Comparison of ENCODE assay signal across 18 cellular contexts in the genomic region with DNA sequence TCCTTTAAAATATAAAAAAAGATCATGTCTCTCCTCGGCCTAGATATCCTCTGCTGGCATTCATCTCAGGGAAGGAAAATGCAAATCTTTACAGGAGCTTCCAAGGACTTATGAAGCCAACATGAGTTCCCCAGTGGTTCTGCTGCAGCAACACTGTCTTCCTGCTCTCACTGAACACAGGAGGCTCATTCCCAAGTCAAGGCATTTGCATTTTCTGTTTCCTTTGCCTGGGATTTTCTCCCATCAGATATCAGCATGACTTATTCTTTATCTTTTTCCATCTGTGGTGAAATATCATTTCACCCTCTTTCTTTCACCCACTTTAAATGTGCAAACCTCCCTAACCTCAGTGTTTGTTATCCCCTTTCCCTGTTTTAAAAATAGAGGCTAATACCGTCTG.
"Had no signal": no experiment of that assay in that cellular context is flagged by ENCODE, and none has a peak within 500 bp of the region (broad histone marks: within the 10 kb centered on the region; RNA-seq: fewer than 3 reads in every experiment).

No MANE protein-coding gene starts in this region.

- H3K27me3 ChIP-seq: adrenal gland, body of pancreas, tibial artery, uterus had no signal

- H3K27ac Mint-ChIP-seq: activated naive CD4-positive, alpha-beta T cell treated with anti-CD3 and anti-CD28 coated beads, Interleukin-2, amount 10 ng/mL, durations not matched to agents 7 days and 5 days; activated T-helper 2 cell treated with anti-CD3 and anti-CD28 coated beads, Interferon-gamma antibody, Interleukin-2, Interleukin-4, amounts not matched to agents 10 μg/mL and 5 μg/mL and 100 μg/mL, durations not matched to agents 14 hours and 24 hours and 36 hours; naive B cell; stimulated activated effector memory CD8-positive, alpha-beta T cell treated with anti-CD3 and anti-CD28 coated beads, Interleukin-12 subunit alpha, Interleukin-12 subunit beta, amount 100 ng/mL, for 72 hours had no signal

- H3K4me3 Mint-ChIP-seq: activated naive CD4-positive, alpha-beta T cell treated with anti-CD3 and anti-CD28 coated beads, Interleukin-2, amount 10 ng/mL, durations not matched to agents 7 days and 5 days; naive B cell; stimulated activated effector memory CD8-positive, alpha-beta T cell treated with anti-CD3 and anti-CD28 coated beads, Interleukin-12 subunit alpha, Interleukin-12 subunit beta, amount 100 ng/mL, for 72 hours had no signal

- ATAC-seq: activated CD4-positive, CD25-positive, alpha-beta regulatory T cell treated with anti-CD3 and anti-CD28 coated beads, Interleukin-2, amount 50 U/mL, for 24 hours; body of pancreas; stimulated activated effector memory CD8-positive, alpha-beta T cell treated with anti-CD3 and anti-CD28 coated beads, Interleukin-12 subunit alpha, Interleukin-12 subunit beta, amount 100 ng/mL, for 72 hours had no signal

- H3K36me3 ChIP-seq: adrenal gland, tibial artery, uterus had no signal

- H3K27ac ChIP-seq: adrenal gland, body of pancreas, coronary artery, tibial artery, uterus had no signal

- H3K9me3 ChIP-seq: adrenal gland, body of pancreas, tibial artery, uterus had no signal

- H3K27me3 Mint-ChIP-seq: activated naive CD4-positive, alpha-beta T cell treated with anti-CD3 and anti-CD28 coated beads, Interleukin-2, amount 10 ng/mL, durations not matched to agents 7 days and 5 days; naive B cell had no signal

- H3K4me3 ChIP-seq: adrenal gland, body of pancreas, coronary artery, lung, tibial artery, uterus had no signal

- H3K4me1 Mint-ChIP-seq: activated naive CD4-positive, alpha-beta T cell treated with anti-CD3 and anti-CD28 coated beads, Interleukin-2, amount 10 ng/mL, durations not matched to agents 7 days and 5 days; naive B cell; stimulated activated effector memory CD8-positive, alpha-beta T cell treated with anti-CD3 and anti-CD28 coated beads, Interleukin-12 subunit alpha, Interleukin-12 subunit beta, amount 100 ng/mL, for 72 hours had no signal

- DNase-seq: activated naive CD4-positive, alpha-beta T cell treated with anti-CD3 and anti-CD28 coated beads, Interleukin-2, amount 10 ng/mL, durations not matched to agents 7 days and 5 days; adrenal gland; body of pancreas; central memory CD4-positive, alpha-beta T cell; effector CD4-positive, alpha-beta T cell; foreskin melanocyte; head of caudate nucleus; naive B cell; posterior cingulate gyrus; T-helper 1 cell; T1000; tibial artery; uterus had no signal

- H3K36me3 Mint-ChIP-seq: activated naive CD4-positive, alpha-beta T cell treated with anti-CD3 and anti-CD28 coated beads, Interleukin-2, amount 10 ng/mL, durations not matched to agents 7 days and 5 days; naive B cell; stimulated activated effector memory CD8-positive, alpha-beta T cell treated with anti-CD3 and anti-CD28 coated beads, Interleukin-12 subunit alpha, Interleukin-12 subunit beta, amount 100 ng/mL, for 72 hours had no signal

- H3K4me1 ChIP-seq: adrenal gland, body of pancreas, tibial artery, uterus had no signal
